ENCODE assay signal across 13 cellular contexts in genomic region chr19:38304352-38304865, GRCh38. TPM values are rescaled to one million over a fixed set of nuclear protein-coding genes. Genes with fewer than 3 reads are reported as not detected.
DNase-seq lines count a peak whose midpoint lies in the region; ATAC-seq and TF ChIP-seq lines count a peak whose summit lies in the region.
"Had no signal": no experiment of that assay in that cellular context is flagged by ENCODE, and none has a peak within 500 bp of the region (broad histone marks: within the 10 kb centered on the region; RNA-seq: fewer than 3 reads in every experiment).

No MANE protein-coding gene starts in this region.

- H3K9me3 Mint-ChIP-seq in neural progenitor cell, result no peaks in the 10 kb centered on the region
- H3K9me3 Mint-ChIP-seq: activated naive CD8-positive, alpha-beta T cell treated with anti-CD3 and anti-CD28 coated beads for 36 hours had no signal

- peak overlapping the region; percentile 69 for H3K4me2 ChIP-seq in neural progenitor cell

- H3K36me3 ChIP-seq in left ventricle myocardium inferior (peaks cover 42% of the 10 kb centered on the region), neural progenitor cell (no peaks in the 10 kb centered on the region)

- H3K9ac ChIP-seq in neural progenitor cell, result no peak overlapping the region

- H3K27ac ChIP-seq in 22Rv1, result peak overlapping the region; percentile 59
- H3K27ac ChIP-seq in left ventricle myocardium inferior (replicated peaks), result peak overlapping the region; percentile 63
- H3K27ac ChIP-seq in neural progenitor cell, result no peak overlapping the region

- peaks cover 13% of the 10 kb centered on the region for H3K4me1 ChIP-seq in left ventricle myocardium inferior
- peaks cover 5% of the 10 kb centered on the region for H3K4me1 ChIP-seq in neural progenitor cell

- H3K27me3 Mint-ChIP-seq in neural progenitor cell (ENCODE audit: insufficient read depth, low read depth), result peaks cover 4% of the 10 kb centered on the region
- H3K27me3 Mint-ChIP-seq: activated naive CD8-positive, alpha-beta T cell treated with anti-CD3 and anti-CD28 coated beads for 36 hours had no signal

- H3K4me3 ChIP-seq in left ventricle myocardium inferior (peak overlapping the region; percentile 51), neural progenitor cell (peak overlapping the region; percentile 26)

- peaks cover 15% of the 10 kb centered on the region for H3F3A ChIP-seq in neural progenitor cell (ENCODE audit: low read depth)

- peaks cover 3% of the 10 kb centered on the region for H4K20me1 ChIP-seq in neural progenitor cell (ENCODE audit: low read depth)

- no peaks in the 10 kb centered on the region for H3K9me3 ChIP-seq in left ventricle myocardium inferior (replicated peaks)
- no peaks in the 10 kb centered on the region for H3K9me3 ChIP-seq in neural progenitor cell (ENCODE audit: low read depth)

- DNase-seq in SW480 (ENCODE audit: low spot score) (peak; percentile 42), left ventricle myocardium inferior (no peak), neural progenitor cell (ENCODE audit: low spot score) (no peak), RKO (ENCODE audit: low spot score) (no peak), NCI-H446 (lab: John Stamatoyannopoulos, UW) (no peak), NCI-H2171 treated with DMSO at 0.1 percent for 48 hours (lab: John Stamatoyannopoulos, UW) (no peak)
- DNase-seq: activated naive CD8-positive, alpha-beta T cell treated with anti-CD3 and anti-CD28 coated beads for 36 hours; foreskin fibroblast; OCI-M1 had no signal

- H3K27me3 ChIP-seq in left ventricle myocardium inferior (ENCODE audit: low read depth) (no peaks in the 10 kb centered on the region), neural progenitor cell (peaks cover 17% of the 10 kb centered on the region)

- no peak overlapping the region for H3K4me3 Mint-ChIP-seq in neural progenitor cell
- H3K4me3 Mint-ChIP-seq: activated naive CD8-positive, alpha-beta T cell treated with anti-CD3 and anti-CD28 coated beads for 36 hours had no signal

- no peaks in the 10 kb centered on the region for H3K36me3 Mint-ChIP-seq in neural progenitor cell

- no peaks in the 10 kb centered on the region for H3K79me2 ChIP-seq in neural progenitor cell (ENCODE audit: low read depth)

- peaks cover 5% of the 10 kb centered on the region for H3K4me1 Mint-ChIP-seq in neural progenitor cell

- TF ChIP-seq CTCF in 22Rv1 (IDR thresholded peaks at IDR 0.05) (no peak), left ventricle myocardium inferior (IDR thresholded peaks at IDR 0.05; ENCODE audit: borderline replicate concordance) (no peak), neural progenitor cell (IDR thresholded peaks at IDR 0.05) (no peak)

- no peak for ATAC-seq in GM19324 (IDR thresholded peaks at IDR 0.05; ENCODE audit: low FRiP score, unreplicated experiment)

- no peak overlapping the region for H2AFZ ChIP-seq in neural progenitor cell (replicated peaks)

- intact Hi-C loops in left ventricle myocardium inferior (cut with micrococcal nuclease), result no loop called here

- H3K27ac Mint-ChIP-seq in neural progenitor cell, result no peak overlapping the region
- H3K27ac Mint-ChIP-seq: activated naive CD8-positive, alpha-beta T cell treated with anti-CD3 and anti-CD28 coated beads for 36 hours had no signal

RNA-seq across cellular contexts. Expression of gene C19orf33, which starts 0.4 kb away (rescaled TPM):
- total RNA-seq in left ventricle myocardium inferior (1.6 TPM), neural progenitor cell (ENCODE audit: low replicate concordance) (not detected in 2 replicates)
- total RNA-seq: activated CD8-positive, alpha-beta memory T cell treated with anti-CD3 and anti-CD28 coated beads for 36 hours; activated naive CD8-positive, alpha-beta T cell treated with anti-CD3 and anti-CD28 coated beads for 36 hours; M059J had no signal

RNA-seq across cellular contexts. Expression of gene YIF1B, which starts 11.3 kb away (rescaled TPM):
- total RNA-seq in left ventricle myocardium inferior, result 33.0 TPM
- 38.1 and 92.9 TPM in 2 replicates for total RNA-seq in neural progenitor cell (ENCODE audit: low replicate concordance)

RNA-seq across cellular contexts. Expression of gene KCNK6, which starts 15.2 kb away (rescaled TPM):
- total RNA-seq in left ventricle myocardium inferior (4.2 TPM), neural progenitor cell (ENCODE audit: low replicate concordance) (0.92 and 2.5 TPM in 2 replicates)

RNA-seq across cellular contexts. Expression of gene CATSPERG, which starts 31.2 kb away (rescaled TPM):
- 1.4 TPM for total RNA-seq in left ventricle myocardium inferior
- total RNA-seq in neural progenitor cell (ENCODE audit: low replicate concordance), result 1.4 and 5.5 TPM in 2 replicates
- total RNA-seq: M059J had no signal

RNA-seq across cellular contexts. Expression of gene SPINT2, which starts 40.0 kb away (rescaled TPM):
- total RNA-seq in left ventricle myocardium inferior, result 6.8 TPM
- total RNA-seq in neural progenitor cell (ENCODE audit: low replicate concordance), result 71.0 and 177 TPM in 2 replicates
